ENCODE assay signal across 1 cellular context in the genomic region with DNA sequence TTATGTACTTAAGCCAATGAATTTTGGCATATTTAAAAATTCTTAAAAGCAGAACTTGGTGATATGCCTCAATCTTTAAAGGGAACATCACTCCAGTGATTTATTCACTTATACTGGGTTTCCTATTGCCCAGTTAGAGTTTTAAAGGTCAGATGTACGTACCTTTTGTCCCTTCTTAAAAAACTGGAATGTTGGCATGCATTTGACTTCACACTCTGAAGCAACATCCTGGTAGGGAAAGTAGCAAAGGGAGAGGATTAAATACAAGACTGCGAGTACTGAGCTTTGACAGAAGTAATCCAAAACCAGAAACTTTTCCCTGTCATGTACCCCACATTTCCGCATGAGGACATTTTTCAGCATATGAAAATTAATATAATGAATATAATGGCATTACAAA.
TF ChIP-seq lines count a peak whose summit lies in the region.

No MANE protein-coding gene starts in this region.

TF ChIP-seq in endothelial cell of umbilical vein, 7 proteins besides CTCF, POLR2A, EP300 and RAD21:
- TF ChIP-seq MYC (IDR thresholded peaks at IDR 0.05; ENCODE audit: low read depth, low read length) (no peak), GATA2 (IDR thresholded peaks at IDR 0.05; ENCODE audit: insufficient read depth, insufficient read length, low read depth, low read length) (no peak), JUN (IDR thresholded peaks at IDR 0.05; ENCODE audit: borderline replicate concordance, insufficient read depth, insufficient read length, low read depth) (no peak), EZH2 (IDR thresholded peaks at IDR 0.05; ENCODE audit: borderline replicate concordance, low read depth, low read length, severe bottlenecking) (no peak), POLR2AphosphoS5 (IDR thresholded peaks at IDR 0.05; ENCODE audit: insufficient read depth, low read depth, low read length) (no peak), FOS (IDR thresholded peaks at IDR 0.05; ENCODE audit: borderline replicate concordance, insufficient read depth, low read length) (no peak)
